Comparison of ENCODE assay signal across 1 cellular context in genomic region chr3:25787689-25788088, GRCh38.
TF ChIP-seq lines count a peak whose summit lies in the region.

No MANE protein-coding gene starts in this region.

TF ChIP-seq in HepG2, 621 proteins besides CTCF, POLR2A, EP300 and RAD21:
- TF ChIP-seq DNMT3B (CRISPR knock-in tag; conservative IDR thresholded peaks at IDR 0.05) = no peak
- TF ChIP-seq DR1 (CRISPR knock-in tag; IDR thresholded peaks at IDR 0.05) = no peak
- TF ChIP-seq ATF2 (CRISPR knock-in tag; IDR thresholded peaks at IDR 0.05) = no peak
- TF ChIP-seq HNF1B (CRISPR knock-in tag; IDR thresholded peaks at IDR 0.05) = no peak
- TF ChIP-seq NR2F2 (IDR thresholded peaks at IDR 0.05; ENCODE audit: borderline replicate concordance, low read depth) = peak; percentile 20; the same call in 1 of the 2 replicates
- TF ChIP-seq FOXP1 (IDR thresholded peaks at IDR 0.05) = no peak
- TF ChIP-seq FOXP1 (CRISPR knock-in tag; IDR thresholded peaks at IDR 0.05) = 0 out of 2 replicates have a peak, but pooled peaks have one; percentile 5
- no peak for TF ChIP-seq ZNF33A (CRISPR knock-in tag; IDR thresholded peaks at IDR 0.05; ENCODE audit: borderline replicate concordance)
- no peak for TF ChIP-seq SOX13 (IDR thresholded peaks at IDR 0.05)
- TF ChIP-seq SOX13 (CRISPR knock-in tag; conservative IDR thresholded peaks at IDR 0.05 in 1 of 2, IDR thresholded peaks at IDR 0.05 in 1 of 2) = peak in 1 of 2 experiments; percentile 57; a peak in 1 of 4 replicates
- no peak for TF ChIP-seq ZNF790 (CRISPR knock-in tag; IDR thresholded peaks at IDR 0.05; ENCODE audit: borderline replicate concordance)
- no peak for TF ChIP-seq CHD4 (IDR thresholded peaks at IDR 0.05; ENCODE audit: borderline replicate concordance, low read length)
- no peak for TF ChIP-seq ZNF180 (CRISPR knock-in tag; IDR thresholded peaks at IDR 0.05; ENCODE audit: borderline replicate concordance, low read depth)
- TF ChIP-seq ZNF83 (CRISPR knock-in tag; IDR thresholded peaks at IDR 0.05; ENCODE audit: borderline replicate concordance) = no peak
- 0 out of 2 replicates have a peak, but pooled peaks have one; percentile 52 for TF ChIP-seq PRDM10 (CRISPR knock-in tag; IDR thresholded peaks at IDR 0.05; ENCODE audit: low read depth)
- TF ChIP-seq HNF4G (IDR thresholded peaks at IDR 0.05; ENCODE audit: borderline replicate concordance, low read depth, low read length) = no peak
- TF ChIP-seq HNF4G (CRISPR knock-in tag; IDR thresholded peaks at IDR 0.05; ENCODE audit: borderline replicate concordance, low read depth) = no peak
- no peak for TF ChIP-seq LBX2 (CRISPR knock-in tag; IDR thresholded peaks at IDR 0.05; ENCODE audit: borderline replicate concordance)
TF ChIP-seq in HepG2: peak in this region for 4.
